In genomic region chr16:11581677-11582076, GRCh38 we compare ENCODE assay signal across 1 cellular context.
TF ChIP-seq lines count a peak whose summit lies in the region.

No MANE protein-coding gene starts in this region.

TF ChIP-seq in K562, 482 proteins besides CTCF, POLR2A, EP300 and RAD21 (continued from another document):
- TF ChIP-seq, protein P1, sequence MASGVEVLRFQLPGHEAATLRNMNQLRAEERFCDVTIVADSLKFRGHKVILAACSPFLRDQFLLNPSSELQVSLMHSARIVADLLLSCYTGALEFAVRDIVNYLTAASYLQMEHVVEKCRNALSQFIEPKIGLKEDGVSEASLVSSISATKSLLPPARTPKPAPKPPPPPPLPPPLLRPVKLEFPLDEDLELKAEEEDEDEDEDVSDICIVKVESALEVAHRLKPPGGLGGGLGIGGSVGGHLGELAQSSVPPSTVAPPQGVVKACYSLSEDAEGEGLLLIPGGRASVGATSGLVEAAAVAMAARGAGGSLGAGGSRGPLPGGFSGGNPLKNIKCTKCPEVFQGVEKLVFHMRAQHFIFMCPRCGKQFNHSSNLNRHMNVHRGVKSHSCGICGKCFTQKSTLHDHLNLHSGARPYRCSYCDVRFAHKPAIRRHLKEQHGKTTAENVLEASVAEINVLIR (CRISPR knock-in tag; IDR thresholded peaks at IDR 0.05): no peak
